Comparison of ENCODE assay signal across 8 cellular contexts in genomic region chr16:30032083-30032819, GRCh38. TPM values are rescaled to one million over a fixed set of nuclear protein-coding genes. Genes with fewer than 3 reads are reported as not detected.
A peak's percentile ranks its signal among the peaks of the same experiment; 100 is the strongest.
DNase-seq lines count a peak whose midpoint lies in the region; ATAC-seq and TF ChIP-seq lines count a peak whose summit lies in the region.

No MANE protein-coding gene starts in this region.

- H3K4me1 ChIP-seq in Karpas-422 (ENCODE audit: low read length): no peaks in the 10 kb centered on the region
- H3K4me1 ChIP-seq in Peyer's patch: peaks cover 0 to 8% (median 3%) of the 10 kb centered on the region in 4 donors
- peaks cover 4% of the 10 kb centered on the region for H3K4me1 ChIP-seq in osteoblast (ENCODE audit: insufficient read depth, low read length)

- H3K27ac Mint-ChIP-seq in activated T-cell treated with anti-CD3 and anti-CD28 coated beads, Interleukin-2, amount 50 U/mL, for 24 hours: no peak overlapping the region

- H4K20me1 ChIP-seq in Karpas-422 (ENCODE audit: insufficient read depth, low read depth, low read length): 0 out of 2 replicates have a peak, but pooled peaks cover 3% of the 10 kb centered on the region
- peaks cover 6% of the 10 kb centered on the region for H4K20me1 ChIP-seq in osteoblast (ENCODE audit: insufficient read depth, low read length)

- TF ChIP-seq CTCF in Peyer's patch (IDR thresholded peaks at IDR 0.05) (peak; percentile 40 to 72 (median 66)), fibroblast of mammary gland (conservative IDR thresholded peaks at IDR 0.05; ENCODE audit: control insufficient read depth, insufficient read depth, low read depth, low read length) (peak; percentile 87), osteoblast (IDR thresholded peaks at IDR 0.05; ENCODE audit: extremely low read depth, low read depth, low read length) (peak; percentile 90)

- no peaks in the 10 kb centered on the region for H3K9me2 ChIP-seq in Karpas-422 (replicated peaks; ENCODE audit: insufficient read depth, low read length)

- H3K9ac ChIP-seq in Karpas-422 (ENCODE audit: low read length): no peak overlapping the region

- H3K9me3 ChIP-seq in Karpas-422 (ENCODE audit: low read length) (no peaks in the 10 kb centered on the region), Peyer's patch (no peaks in the 10 kb centered on the region), osteoblast (ENCODE audit: low read depth, low read length) (no peaks in the 10 kb centered on the region)

- H2AFZ ChIP-seq in Karpas-422 (ENCODE audit: low read length) (no peak overlapping the region), osteoblast (ENCODE audit: low read length) (no peak overlapping the region)

- no peaks in the 10 kb centered on the region for H3K79me2 ChIP-seq in Karpas-422 (ENCODE audit: low read length)
- no peaks in the 10 kb centered on the region for H3K79me2 ChIP-seq in osteoblast (ENCODE audit: insufficient read depth, low read length)

- H3K27me3 ChIP-seq in Karpas-422 (ENCODE audit: low read length) (no peaks in the 10 kb centered on the region), Peyer's patch (peaks cover 0 to 29% of the 10 kb centered on the region in 2 donors), osteoblast (ENCODE audit: insufficient read depth, low read length) (peaks cover 42% of the 10 kb centered on the region)

- ATAC-seq in HG02798 (IDR thresholded peaks at IDR 0.05; ENCODE audit: poor library complexity, unreplicated experiment) (no peak), HG03108 (IDR thresholded peaks at IDR 0.05; ENCODE audit: unreplicated experiment) (no peak)

- H3K36me3 ChIP-seq in Karpas-422 (ENCODE audit: insufficient read depth, low read length) (no peaks in the 10 kb centered on the region), Peyer's patch (no peaks in the 10 kb centered on the region), osteoblast (ENCODE audit: insufficient read depth, low read length) (no peaks in the 10 kb centered on the region)

- H3K4me3 ChIP-seq in Karpas-422 (ENCODE audit: low read length) (no peak overlapping the region), Peyer's patch (no peak overlapping the region), fibroblast of mammary gland (ENCODE audit: control insufficient read depth, low read depth, low read length) (no peak overlapping the region), osteoblast (ENCODE audit: insufficient read depth, low read length) (no peak overlapping the region)

- no peaks in the 10 kb centered on the region for H3K9me3 Mint-ChIP-seq in activated T-cell treated with anti-CD3 and anti-CD28 coated beads, Interleukin-2, amount 50 U/mL, for 24 hours

- no peak for TF ChIP-seq POLR2A in Peyer's patch (IDR thresholded peaks at IDR 0.05)

- H3K27ac ChIP-seq in Karpas-422 (ENCODE audit: low read length) (no peak overlapping the region), Peyer's patch (no peak overlapping the region), osteoblast (ENCODE audit: low read depth, low read length) (no peak overlapping the region)

- peaks cover 53% of the 10 kb centered on the region for H3K27me3 Mint-ChIP-seq in activated T-cell treated with anti-CD3 and anti-CD28 coated beads, Interleukin-2, amount 50 U/mL, for 24 hours

- H3K4me2 ChIP-seq in Karpas-422 (ENCODE audit: low read depth, low read length, poor library complexity, severe bottlenecking): no peak overlapping the region
- no peak overlapping the region for H3K4me2 ChIP-seq in osteoblast (ENCODE audit: insufficient read depth, low read length)

- no peaks in the 10 kb centered on the region for H3K36me3 Mint-ChIP-seq in activated T-cell treated with anti-CD3 and anti-CD28 coated beads, Interleukin-2, amount 50 U/mL, for 24 hours (ENCODE audit: low read depth)

- H3K4me3 Mint-ChIP-seq in activated T-cell treated with anti-CD3 and anti-CD28 coated beads, Interleukin-2, amount 50 U/mL, for 24 hours: no peak overlapping the region

- peaks cover 9% of the 10 kb centered on the region for H3K4me1 Mint-ChIP-seq in activated T-cell treated with anti-CD3 and anti-CD28 coated beads, Interleukin-2, amount 50 U/mL, for 24 hours (ENCODE audit: low read depth)

- DNase-seq in DMS53 treated with DMSO at 0.1 percent for 48 hours (lab: John Stamatoyannopoulos, UW; ENCODE audit: unreplicated experiment): peak; percentile 23
- peak; percentile 90 for DNase-seq in Karpas-422
- DNase-seq in Peyer's patch: peak in 2 of 3 donors; percentile 33 to 79
- peak; percentile 71 for DNase-seq in activated T-cell treated with anti-CD3 and anti-CD28 coated beads, Interleukin-2, amount 50 U/mL, for 24 hours
- DNase-seq in fibroblast of mammary gland (ENCODE audit: low read depth): peak; percentile 71
- DNase-seq in osteoblast (ENCODE audit: insufficient read length, low spot score, missing footprints): peak; percentile 96

RNA-seq across cellular contexts. Expression of gene TLCD3B, which starts 1.2 kb away (rescaled TPM):
- total RNA-seq in Karpas-422 (2014; rRNA removed; shearing (Covaris generic); ENCODE audit: low replicate concordance): 1.0 TPM in 1 of 2 replicates, not detected in the other
- total RNA-seq in Peyer's patch: not detected
- total RNA-seq in osteoblast: 0.36 TPM in 1 of 2 replicates, not detected in the other

RNA-seq across cellular contexts. Expression of gene C16orf92, which starts 9.3 kb away (rescaled TPM):
- not detected in 2 replicates for total RNA-seq in Karpas-422 (2014; rRNA removed; shearing (Covaris generic); ENCODE audit: low replicate concordance)
- not detected for total RNA-seq in Peyer's patch
- total RNA-seq in osteoblast: not detected in 2 replicates

RNA-seq across cellular contexts. Expression of gene DOC2A, which starts 21.4 kb away (rescaled TPM):
- not detected in 2 replicates for total RNA-seq in Karpas-422 (2014; rRNA removed; shearing (Covaris generic); ENCODE audit: low replicate concordance)
- total RNA-seq in Peyer's patch (1 to 10 TPM in 3 of 4 donors, not detected in 1; 2.5 to 4.9 (median 2.9) TPM), osteoblast (not detected in 2 replicates)

RNA-seq across cellular contexts. Expression of gene ALDOA, which starts 33.3 kb away (rescaled TPM):
- total RNA-seq in Karpas-422 (2014; rRNA removed; shearing (Covaris generic); ENCODE audit: low replicate concordance): 1,486 and 1,797 TPM in 2 replicates
- total RNA-seq in Peyer's patch (1,000 to 10,000 TPM in 1 of 4 donors, 100 to 1,000 TPM in 3; 427 to 1,063 (median 887) TPM), osteoblast (579 and 705 TPM in 2 replicates)

RNA-seq across cellular contexts. Expression of gene INO80E, which starts 36.2 kb away (rescaled TPM):
- total RNA-seq in Karpas-422 (2014; rRNA removed; shearing (Covaris generic); ENCODE audit: low replicate concordance): 67.7 and 94.0 TPM in 2 replicates
- 10 to 100 TPM; 46.6 to 85.8 (median 75.9) TPM for total RNA-seq in Peyer's patch
- total RNA-seq in osteoblast: 14.5 and 16.8 TPM in 2 replicates

Comparison
In these comparisons a context has a peak if more than half of its experiments do, and no peak if none do; other contexts are left out.
1. DNase-seq: peak in every context shown above with its lines; median percentile 96 in osteoblast; 90 in Karpas-422; 71 in activated T-cell treated with anti-CD3 and anti-CD28 coated beads, Interleukin-2, amount 50 U/mL, for 24 hours; 71 in fibroblast of mammary gland; 56 in Peyer's patch; 23 in DMS53 treated with DMSO at 0.1 percent for 48 hours.